2 cellular contexts compared by ENCODE assay signal in the genomic region with DNA sequence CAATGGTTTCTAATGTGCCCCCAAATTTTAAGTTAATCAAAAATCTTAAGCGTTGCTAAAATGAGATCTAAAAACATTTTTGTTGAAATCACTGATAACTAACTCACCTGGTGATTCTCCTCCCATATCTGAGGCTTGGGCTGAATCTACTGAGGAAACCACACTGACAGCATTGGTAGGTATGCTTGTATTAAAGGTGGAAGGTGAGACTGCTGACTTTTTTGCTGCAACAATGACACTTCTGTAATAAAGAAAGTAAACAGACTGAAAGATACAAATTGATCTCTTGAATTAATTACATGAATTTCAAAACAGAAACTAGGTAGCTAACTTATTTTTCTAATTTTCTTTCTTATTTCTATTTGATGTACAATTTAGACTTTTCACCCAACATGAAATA.
TF ChIP-seq lines count a peak whose summit lies in the region.

No MANE protein-coding gene starts in this region.

TF ChIP-seq in HepG2, 621 proteins besides CTCF, POLR2A, EP300 and RAD21:
- no peak for TF ChIP-seq JDP2 (CRISPR knock-in tag; IDR thresholded peaks at IDR 0.05; ENCODE audit: borderline replicate concordance)
- TF ChIP-seq ZNF317 (CRISPR knock-in tag; IDR thresholded peaks at IDR 0.05), result peak; percentile 98
- TF ChIP-seq, protein P1, sequence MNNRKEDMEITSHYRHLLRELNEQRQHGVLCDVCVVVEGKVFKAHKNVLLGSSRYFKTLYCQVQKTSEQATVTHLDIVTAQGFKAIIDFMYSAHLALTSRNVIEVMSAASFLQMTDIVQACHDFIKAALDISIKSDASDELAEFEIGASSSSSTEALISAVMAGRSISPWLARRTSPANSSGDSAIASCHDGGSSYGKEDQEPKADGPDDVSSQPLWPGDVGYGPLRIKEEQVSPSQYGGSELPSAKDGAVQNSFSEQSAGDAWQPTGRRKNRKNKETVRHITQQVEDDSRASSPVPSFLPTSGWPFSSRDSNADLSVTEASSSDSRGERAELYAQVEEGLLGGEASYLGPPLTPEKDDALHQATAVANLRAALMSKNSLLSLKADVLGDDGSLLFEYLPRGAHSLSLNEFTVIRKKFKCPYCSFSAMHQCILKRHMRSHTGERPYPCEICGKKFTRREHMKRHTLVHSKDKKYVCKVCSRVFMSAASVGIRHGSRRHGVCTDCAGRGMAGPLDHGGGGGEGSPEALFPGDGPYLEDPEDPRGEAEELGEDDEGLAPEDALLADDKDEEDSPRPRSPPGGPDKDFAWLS (CRISPR knock-in tag; IDR thresholded peaks at IDR 0.05; ENCODE audit: borderline replicate concordance), result no peak

TF ChIP-seq in K562, 482 proteins besides CTCF, POLR2A, EP300 and RAD21:
- peak; percentile 84 for TF ChIP-seq CBX5 (IDR thresholded peaks at IDR 0.05; ENCODE audit: borderline replicate concordance, low read depth)
- TF ChIP-seq SMARCB1 (IDR thresholded peaks at IDR 0.05; ENCODE audit: insufficient read length, low read depth), result no peak
- peak; percentile 87 for TF ChIP-seq TRIM28 (IDR thresholded peaks at IDR 0.05)
- TF ChIP-seq, protein P2, sequence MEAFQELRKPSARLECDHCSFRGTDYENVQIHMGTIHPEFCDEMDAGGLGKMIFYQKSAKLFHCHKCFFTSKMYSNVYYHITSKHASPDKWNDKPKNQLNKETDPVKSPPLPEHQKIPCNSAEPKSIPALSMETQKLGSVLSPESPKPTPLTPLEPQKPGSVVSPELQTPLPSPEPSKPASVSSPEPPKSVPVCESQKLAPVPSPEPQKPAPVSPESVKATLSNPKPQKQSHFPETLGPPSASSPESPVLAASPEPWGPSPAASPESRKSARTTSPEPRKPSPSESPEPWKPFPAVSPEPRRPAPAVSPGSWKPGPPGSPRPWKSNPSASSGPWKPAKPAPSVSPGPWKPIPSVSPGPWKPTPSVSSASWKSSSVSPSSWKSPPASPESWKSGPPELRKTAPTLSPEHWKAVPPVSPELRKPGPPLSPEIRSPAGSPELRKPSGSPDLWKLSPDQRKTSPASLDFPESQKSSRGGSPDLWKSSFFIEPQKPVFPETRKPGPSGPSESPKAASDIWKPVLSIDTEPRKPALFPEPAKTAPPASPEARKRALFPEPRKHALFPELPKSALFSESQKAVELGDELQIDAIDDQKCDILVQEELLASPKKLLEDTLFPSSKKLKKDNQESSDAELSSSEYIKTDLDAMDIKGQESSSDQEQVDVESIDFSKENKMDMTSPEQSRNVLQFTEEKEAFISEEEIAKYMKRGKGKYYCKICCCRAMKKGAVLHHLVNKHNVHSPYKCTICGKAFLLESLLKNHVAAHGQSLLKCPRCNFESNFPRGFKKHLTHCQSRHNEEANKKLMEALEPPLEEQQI (IDR thresholded peaks at IDR 0.05), result 0 out of 2 replicates have a peak, but pooled peaks have one; percentile 31
- no peak for TF ChIP-seq FOSL1 (tag; conservative IDR thresholded peaks at IDR 0.05)
- TF ChIP-seq CBX3 (IDR thresholded peaks at IDR 0.05; ENCODE audit: borderline replicate concordance in 1 of 2, low read length in 2 of 2), result peak in 1 of 2 experiments; percentile 94; a peak in 2 of 3 replicates
- no peak for TF ChIP-seq CTBP1 (IDR thresholded peaks at IDR 0.05; ENCODE audit: borderline replicate concordance)
